Comparison of ENCODE assay signal across 13 cellular contexts in genomic region chr14:102565331-102565887, GRCh38. TPM values are rescaled to one million over a fixed set of nuclear protein-coding genes. Genes with fewer than 3 reads are reported as not detected.
DNase-seq lines count a peak whose midpoint lies in the region; ATAC-seq and TF ChIP-seq lines count a peak whose summit lies in the region.
"Had no signal": no experiment of that assay in that cellular context is flagged by ENCODE, and none has a peak within 500 bp of the region (broad histone marks: within the 10 kb centered on the region; RNA-seq: fewer than 3 reads in every experiment).

No MANE protein-coding gene starts in this region.

- no peak overlapping the region for H3K4me3 Mint-ChIP-seq in activated CD4-positive, alpha-beta T cell treated with anti-CD3 and anti-CD28 coated beads for 36 hours
- H3K4me3 Mint-ChIP-seq: activated CD4-positive, alpha-beta T cell treated with anti-CD3 and anti-CD28 coated beads, Interleukin-2, amount 10 ng/mL, durations not matched to agents 7 days and 5 days had no signal

- POLR2A ChIA-PET in activated CD4-positive, alpha-beta T cell treated with anti-CD3 and anti-CD28 coated beads for 36 hours (lab: Charles Lee), result interaction anchor here (0.7 kb wide), 1 partner anchor 39 kb away, joined by 10 read pairs; no protein-coding TSS in a partner anchor

- TF ChIP-seq POLR2A in spleen (IDR thresholded peaks at IDR 0.05), result no peak

- 28 to 58% (median 39%) methylated on average over 10 of the region's 10 CpGs for WGBS in spleen, 5 donors

- intact Hi-C loops in activated CD4-positive, alpha-beta T cell treated with anti-CD3 and anti-CD28 coated beads for 36 hours (cut with DNase I, micrococcal nuclease), result no loop called here
- intact Hi-C loops in spleen (cut with DNase I; ENCODE audit: low total_unique reads), result no loop called here

- H3K27ac ChIP-seq in SK-N-MC (peak overlapping the region; percentile 17; the same call in 1 of the 2 replicates), spleen (peak overlapping the region in 5 of 8 donors; percentile 43 to 76 (median 69))
- H3K27ac ChIP-seq: 22Rv1 had no signal

- no peaks in the 10 kb centered on the region for H3K9me3 Mint-ChIP-seq in activated CD4-positive, alpha-beta T cell treated with anti-CD3 and anti-CD28 coated beads for 36 hours (ENCODE audit: low read depth)
- H3K9me3 Mint-ChIP-seq: activated CD4-positive, alpha-beta T cell treated with anti-CD3 and anti-CD28 coated beads, Interleukin-2, amount 10 ng/mL, durations not matched to agents 7 days and 5 days had no signal

- DNase-seq in activated CD4-positive, alpha-beta T cell treated with anti-CD3 and anti-CD28 coated beads for 36 hours, result no peak
- DNase-seq in activated CD4-positive, alpha-beta T cell treated with anti-CD3 and anti-CD28 coated beads for 1 hour, result no peak
- DNase-seq in SK-N-MC (ENCODE audit: low read depth, low spot score) (no peak), spleen (no peak), hippocampal formation (lab: John Stamatoyannopoulos, UW) (no peak)
- DNase-seq in activated effector memory CD4-positive, alpha-beta T cell treated with Interleukin-2 at 50 U/mL for 16 hours, result no peak
- DNase-seq: activated CD4-positive, alpha-beta T cell treated with anti-CD3 and anti-CD28 coated beads, Interleukin-2, amount 10 ng/mL, durations not matched to agents 7 days and 5 days; effector memory CD4-positive, alpha-beta T cell; NCI-H2171 treated with DMSO at 0.1 percent for 48 hours had no signal

- peaks cover 0 to 52% (median 28%) of the 10 kb centered on the region in 6 donors for H3K4me1 ChIP-seq in spleen

- no peaks in the 10 kb centered on the region for H3K27me3 ChIP-seq in spleen (replicated peaks in 1 of 7)

- H3K9me3 ChIP-seq in SK-N-MC (ENCODE audit: low read depth, low read length), result no peaks in the 10 kb centered on the region
- peaks cover 0 to 4% (median 0%) of the 10 kb centered on the region in 8 donors for H3K9me3 ChIP-seq in spleen

- CTCF ChIA-PET in activated CD4-positive, alpha-beta T cell treated with anti-CD3 and anti-CD28 coated beads for 36 hours (lab: Charles Lee), result interaction anchor here (0.6 kb wide), 1 partner anchor 148 kb away, joined by 3 read pairs; no protein-coding TSS in a partner anchor

- peak; percentile 74 for ATAC-seq in activated CD4-positive, alpha-beta T cell treated with anti-CD3 and anti-CD28 coated beads for 36 hours
- ATAC-seq in HG03066 (IDR thresholded peaks at IDR 0.05; ENCODE audit: low read depth, unreplicated experiment), result peak; percentile 57
- ATAC-seq in GM18861 (IDR thresholded peaks at IDR 0.05; ENCODE audit: unreplicated experiment), result no peak

- peaks cover 12% of the 10 kb centered on the region for H3K4me1 Mint-ChIP-seq in activated CD4-positive, alpha-beta T cell treated with anti-CD3 and anti-CD28 coated beads for 36 hours

- H3K4me3 ChIP-seq in SK-N-MC (no peak overlapping the region), spleen (no peak overlapping the region)
- H3K4me3 ChIP-seq: smooth muscle cell had no signal

- H3K36me3 ChIP-seq in SK-N-MC (ENCODE audit: insufficient read depth, low read length) (no peaks in the 10 kb centered on the region), spleen (no peaks in the 10 kb centered on the region)

- H3K27me3 Mint-ChIP-seq in activated CD4-positive, alpha-beta T cell treated with anti-CD3 and anti-CD28 coated beads for 36 hours, result no peaks in the 10 kb centered on the region

- H3K9ac ChIP-seq in SK-N-MC (ENCODE audit: insufficient read length), result no peak overlapping the region

- H3K27ac Mint-ChIP-seq in activated CD4-positive, alpha-beta T cell treated with anti-CD3 and anti-CD28 coated beads for 36 hours, result no peak overlapping the region
- H3K27ac Mint-ChIP-seq: activated CD4-positive, alpha-beta T cell treated with anti-CD3 and anti-CD28 coated beads, Interleukin-2, amount 10 ng/mL, durations not matched to agents 7 days and 5 days had no signal

- no peaks in the 10 kb centered on the region for H3K36me3 Mint-ChIP-seq in activated CD4-positive, alpha-beta T cell treated with anti-CD3 and anti-CD28 coated beads for 36 hours (ENCODE audit: low read depth)

- TF ChIP-seq CTCF in spleen (IDR thresholded peaks at IDR 0.05 in 8 of 11, conservative IDR thresholded peaks at IDR 0.05 in 3 of 11), result no peak

RNA-seq across cellular contexts. Expression of gene RCOR1, which starts 27.0 kb away (rescaled TPM):
- 10 to 100 TPM; 14.8 to 15.3 TPM for total RNA-seq in activated CD4-positive, alpha-beta T cell treated with anti-CD3 and anti-CD28 coated beads for 36 hours
- 10 to 100 TPM; 17.0 to 30.6 (median 21.9) TPM for total RNA-seq in spleen
- 1 to 10 TPM; 3.7 to 5.8 (median 3.8) TPM for polyA plus RNA-seq in spleen

RNA-seq across cellular contexts. Expression of gene ANKRD9, which starts 55.8 kb away (rescaled TPM):
- total RNA-seq in activated CD4-positive, alpha-beta T cell treated with anti-CD3 and anti-CD28 coated beads for 36 hours, result 1 to 10 TPM; 4.8 to 9.3 TPM
- 10 to 100 TPM in 6 of 7 donors, 1 to 10 TPM in 1; 8.6 to 24.0 (median 15.7) TPM for total RNA-seq in spleen
- polyA plus RNA-seq in spleen, result 1 to 10 TPM; 2.2 to 4.9 (median 2.3) TPM
